8 cellular contexts compared by ENCODE assay signal in the genomic region with DNA sequence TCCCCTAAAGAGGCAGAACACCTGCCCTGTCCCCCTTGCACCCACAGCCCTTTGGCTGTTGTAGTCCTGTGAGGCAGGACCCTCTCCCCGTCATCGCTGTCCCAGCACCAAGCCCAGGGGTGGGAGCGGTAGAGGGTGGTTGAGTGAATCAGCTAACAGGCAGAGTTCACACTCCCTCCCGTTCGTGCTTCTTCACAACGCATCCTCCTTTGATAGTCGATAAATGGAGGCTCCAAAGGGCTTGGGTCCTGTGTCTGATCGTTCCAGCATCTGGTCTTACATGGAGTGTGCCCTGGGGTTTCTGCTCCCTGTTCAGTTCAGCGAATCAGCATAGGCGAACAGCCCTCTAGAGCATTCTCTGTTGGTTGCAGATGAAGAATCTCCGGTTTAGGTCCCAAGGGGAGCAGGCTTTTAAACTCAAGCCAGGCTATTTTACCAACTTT. TPM values are rescaled to one million over a fixed set of nuclear protein-coding genes. Genes with fewer than 3 reads are reported as not detected.
DNase-seq lines count a peak whose midpoint lies in the region; ATAC-seq and TF ChIP-seq lines count a peak whose summit lies in the region.

No MANE protein-coding gene starts in this region.

- TF ChIP-seq POLR2A in prostate gland (IDR thresholded peaks at IDR 0.05) = no peak

- TF ChIP-seq CTCF in prostate gland (IDR thresholded peaks at IDR 0.05) = no peak

- H3K36me3 ChIP-seq in prostate gland = peaks cover 8 to 9% of the 10 kb centered on the region in 2 donors

- ATAC-seq in SK-N-SH treated with all-trans-retinoic acid at 6 μM for 48 hours (peak; percentile 12; the same call in 2 of the 3 replicates), HG02970 (IDR thresholded peaks at IDR 0.05; ENCODE audit: low FRiP score, unreplicated experiment) (no peak), GM21529 (IDR thresholded peaks at IDR 0.05; ENCODE audit: unreplicated experiment) (no peak)

- WGBS in prostate gland = 60% methylated on average over 11 of the region's 11 CpGs

- H3K27ac ChIP-seq in prostate gland = peak overlapping the region; percentile 92 to 97

- no peaks in the 10 kb centered on the region for H3K4me1 ChIP-seq in prostate gland (replicated peaks)

- H3K9me3 ChIP-seq in prostate gland = no peaks in the 10 kb centered on the region

- intact Hi-C loops in prostate gland (cut with DNase I) = loop anchor here (2.0 kb wide), 1 partner anchor 39 kb away; a partner anchor contains a TSS

- peak overlapping the region in 1 of 2 donors; percentile 90 for H3K4me3 ChIP-seq in prostate gland

- DNase-seq in NCI-H82 (lab: John Stamatoyannopoulos, UW) = peak; percentile 55
- DNase-seq in NCI-H82 treated with DMSO at 0.1 percent for 48 hours (lab: John Stamatoyannopoulos, UW; ENCODE audit: unreplicated experiment) = no peak
- DNase-seq in fibroblast of gingiva (ENCODE audit: low read depth) = peak; percentile 42
- no peak for DNase-seq in prostate gland (ENCODE audit: low spot score)
- DNase-seq in NCI-H1694 treated with DMSO at 0.1 percent for 48 hours (lab: John Stamatoyannopoulos, UW) = no peak

- no peaks in the 10 kb centered on the region for H3K27me3 ChIP-seq in prostate gland (replicated peaks; ENCODE audit: insufficient read depth)

TF ChIP-seq in SK-N-SH treated with all-trans-retinoic acid at 6 μM for 48 hours, 23 proteins besides CTCF, POLR2A, EP300 and RAD21:
- TF ChIP-seq, protein P1, sequence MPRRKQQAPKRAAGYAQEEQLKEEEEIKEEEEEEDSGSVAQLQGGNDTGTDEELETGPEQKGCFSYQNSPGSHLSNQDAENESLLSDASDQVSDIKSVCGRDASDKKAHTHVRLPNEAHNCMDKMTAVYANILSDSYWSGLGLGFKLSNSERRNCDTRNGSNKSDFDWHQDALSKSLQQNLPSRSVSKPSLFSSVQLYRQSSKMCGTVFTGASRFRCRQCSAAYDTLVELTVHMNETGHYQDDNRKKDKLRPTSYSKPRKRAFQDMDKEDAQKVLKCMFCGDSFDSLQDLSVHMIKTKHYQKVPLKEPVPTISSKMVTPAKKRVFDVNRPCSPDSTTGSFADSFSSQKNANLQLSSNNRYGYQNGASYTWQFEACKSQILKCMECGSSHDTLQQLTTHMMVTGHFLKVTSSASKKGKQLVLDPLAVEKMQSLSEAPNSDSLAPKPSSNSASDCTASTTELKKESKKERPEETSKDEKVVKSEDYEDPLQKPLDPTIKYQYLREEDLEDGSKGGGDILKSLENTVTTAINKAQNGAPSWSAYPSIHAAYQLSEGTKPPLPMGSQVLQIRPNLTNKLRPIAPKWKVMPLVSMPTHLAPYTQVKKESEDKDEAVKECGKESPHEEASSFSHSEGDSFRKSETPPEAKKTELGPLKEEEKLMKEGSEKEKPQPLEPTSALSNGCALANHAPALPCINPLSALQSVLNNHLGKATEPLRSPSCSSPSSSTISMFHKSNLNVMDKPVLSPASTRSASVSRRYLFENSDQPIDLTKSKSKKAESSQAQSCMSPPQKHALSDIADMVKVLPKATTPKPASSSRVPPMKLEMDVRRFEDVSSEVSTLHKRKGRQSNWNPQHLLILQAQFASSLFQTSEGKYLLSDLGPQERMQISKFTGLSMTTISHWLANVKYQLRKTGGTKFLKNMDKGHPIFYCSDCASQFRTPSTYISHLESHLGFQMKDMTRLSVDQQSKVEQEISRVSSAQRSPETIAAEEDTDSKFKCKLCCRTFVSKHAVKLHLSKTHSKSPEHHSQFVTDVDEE (CRISPR knock-in tag; IDR thresholded peaks at IDR 0.05) = no peak
- TF ChIP-seq ZNF565 (CRISPR knock-in tag; conservative IDR thresholded peaks at IDR 0.05; ENCODE audit: low read depth) (no peak), ISL1 (CRISPR knock-in tag; IDR thresholded peaks at IDR 0.05) (no peak), ARNTL (CRISPR knock-in tag; IDR thresholded peaks at IDR 0.05; ENCODE audit: borderline replicate concordance, low read depth) (no peak), GLIS3 (CRISPR knock-in tag; IDR thresholded peaks at IDR 0.05) (no peak), ZNF8 (CRISPR knock-in tag; IDR thresholded peaks at IDR 0.05) (no peak), TCF4 (CRISPR knock-in tag; IDR thresholded peaks at IDR 0.05; ENCODE audit: borderline replicate concordance) (no peak), OSR1 (CRISPR knock-in tag; IDR thresholded peaks at IDR 0.05) (no peak)
- TF ChIP-seq, protein P2, sequence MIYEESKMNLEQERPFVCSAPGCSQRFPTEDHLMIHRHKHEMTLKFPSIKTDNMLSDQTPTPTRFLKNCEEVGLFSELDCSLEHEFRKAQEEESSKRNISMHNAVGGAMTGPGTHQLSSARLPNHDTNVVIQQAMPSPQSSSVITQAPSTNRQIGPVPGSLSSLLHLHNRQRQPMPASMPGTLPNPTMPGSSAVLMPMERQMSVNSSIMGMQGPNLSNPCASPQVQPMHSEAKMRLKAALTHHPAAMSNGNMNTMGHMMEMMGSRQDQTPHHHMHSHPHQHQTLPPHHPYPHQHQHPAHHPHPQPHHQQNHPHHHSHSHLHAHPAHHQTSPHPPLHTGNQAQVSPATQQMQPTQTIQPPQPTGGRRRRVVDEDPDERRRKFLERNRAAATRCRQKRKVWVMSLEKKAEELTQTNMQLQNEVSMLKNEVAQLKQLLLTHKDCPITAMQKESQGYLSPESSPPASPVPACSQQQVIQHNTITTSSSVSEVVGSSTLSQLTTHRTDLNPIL (CRISPR knock-in tag; IDR thresholded peaks at IDR 0.05; ENCODE audit: low read depth) = no peak
TF ChIP-seq in SK-N-SH treated with all-trans-retinoic acid at 6 μM for 48 hours: peak in this region for 0.

RNA-seq across cellular contexts. Expression of a gene that starts 0.8 kb away (rescaled TPM):
- 10 to 100 TPM; 29.1 to 34.9 TPM for total RNA-seq in prostate gland

RNA-seq across cellular contexts. Expression of a gene that starts 28.4 kb away (rescaled TPM):
- 100 to 1,000 TPM; 143 to 220 TPM for total RNA-seq in prostate gland

Comparison
In these comparisons a context has a peak if more than half of its experiments do, and no peak if none do; other contexts are left out.
1. DNase-seq: peak in NCI-H82 (single experiment) and fibroblast of gingiva (single experiment); none in NCI-H82 treated with DMSO at 0.1 percent for 48 hours (single experiment), prostate gland (single experiment) and NCI-H1694 treated with DMSO at 0.1 percent for 48 hours (single experiment).